Comparison of ENCODE assay signal across 8 cellular contexts in genomic region chr1:23867542-23867952, GRCh38. TPM values are rescaled to one million over a fixed set of nuclear protein-coding genes. Genes with fewer than 3 reads are reported as not detected.
DNase-seq lines count a peak whose midpoint lies in the region; ATAC-seq and TF ChIP-seq lines count a peak whose summit lies in the region.

No MANE protein-coding gene starts in this region.

- H3K4me1 Mint-ChIP-seq in activated CD8-positive, alpha-beta T cell treated with anti-CD3 and anti-CD28 coated beads for 36 hours (ENCODE audit: low read depth) = peaks cover 18% of the 10 kb centered on the region
- peaks cover 43% of the 10 kb centered on the region for H3K4me1 Mint-ChIP-seq in stimulated activated memory B cell treated with anti-CD40 and anti-IgM and Interleukin-4, amounts not matched to agents 10 μg/mL and 1 μg/mL and 100 μg/mL, for 72 hours

- POLR2A ChIA-PET in activated CD8-positive, alpha-beta T cell treated with anti-CD3 and anti-CD28 coated beads for 36 hours (lab: Charles Lee) = no interaction called here

- no peaks in the 10 kb centered on the region for H3K9me3 Mint-ChIP-seq in activated CD8-positive, alpha-beta T cell treated with anti-CD3 and anti-CD28 coated beads for 36 hours
- peaks cover 4% of the 10 kb centered on the region for H3K9me3 Mint-ChIP-seq in stimulated activated memory B cell treated with anti-CD40 and anti-IgM and Interleukin-4, amounts not matched to agents 10 μg/mL and 1 μg/mL and 100 μg/mL, for 72 hours

- intact Hi-C loops in activated CD8-positive, alpha-beta T cell treated with anti-CD3 and anti-CD28 coated beads for 36 hours (cut with micrococcal nuclease) = loop anchor here (5.0 kb wide), 1 partner anchor 65 kb away; the partner anchor contains the start of gene GALE

- CTCF ChIA-PET in activated CD8-positive, alpha-beta T cell treated with anti-CD3 and anti-CD28 coated beads for 36 hours (lab: Charles Lee) = interaction anchor here (0.9 to 4.1 kb wide), 5 partner anchors 10 to 96 kb away, joined by 3 to 33 read pairs (median 11); no protein-coding TSS in a partner anchor

- peaks cover 6% of the 10 kb centered on the region for H3K36me3 Mint-ChIP-seq in activated CD8-positive, alpha-beta T cell treated with anti-CD3 and anti-CD28 coated beads for 36 hours (ENCODE audit: low read depth)
- H3K36me3 Mint-ChIP-seq in stimulated activated memory B cell treated with anti-CD40 and anti-IgM and Interleukin-4, amounts not matched to agents 10 μg/mL and 1 μg/mL and 100 μg/mL, for 72 hours = peaks cover 7% of the 10 kb centered on the region

- no peak overlapping the region for H3K27ac Mint-ChIP-seq in activated CD8-positive, alpha-beta T cell treated with anti-CD3 and anti-CD28 coated beads for 36 hours
- H3K27ac Mint-ChIP-seq in stimulated activated memory B cell treated with anti-CD40 and anti-IgM and Interleukin-4, amounts not matched to agents 10 μg/mL and 1 μg/mL and 100 μg/mL, for 72 hours = peak overlapping the region; percentile 57

- H3K4me3 ChIP-seq in iPS-11a (ENCODE audit: low read depth, low read length) = peak overlapping the region; percentile 44

- ATAC-seq in GM18909 (IDR thresholded peaks at IDR 0.05; ENCODE audit: poor library complexity, unreplicated experiment) (peak; percentile 35), HG03025 (IDR thresholded peaks at IDR 0.05; ENCODE audit: low FRiP score, unreplicated experiment) (peak; percentile 29)
- ATAC-seq in activated CD8-positive, alpha-beta T cell treated with anti-CD3 and anti-CD28 coated beads for 36 hours = no peak
- no peak for ATAC-seq in stimulated activated memory B cell treated with anti-CD40 and anti-IgM and Interleukin-4, amounts not matched to agents 10 μg/mL and 1 μg/mL and 100 μg/mL, for 72 hours

- no peaks in the 10 kb centered on the region for H3K27me3 Mint-ChIP-seq in activated CD8-positive, alpha-beta T cell treated with anti-CD3 and anti-CD28 coated beads for 36 hours
- no peaks in the 10 kb centered on the region for H3K27me3 Mint-ChIP-seq in stimulated activated memory B cell treated with anti-CD40 and anti-IgM and Interleukin-4, amounts not matched to agents 10 μg/mL and 1 μg/mL and 100 μg/mL, for 72 hours

- no peak for TF ChIP-seq CTCF in activated CD8-positive, alpha-beta T cell treated with anti-CD3 and anti-CD28 coated beads for 36 hours (IDR thresholded peaks at IDR 0.05)

- peak overlapping the region; percentile 76 for H3K4me3 Mint-ChIP-seq in activated CD8-positive, alpha-beta T cell treated with anti-CD3 and anti-CD28 coated beads for 36 hours
- peak overlapping the region; percentile 83 for H3K4me3 Mint-ChIP-seq in stimulated activated memory B cell treated with anti-CD40 and anti-IgM and Interleukin-4, amounts not matched to agents 10 μg/mL and 1 μg/mL and 100 μg/mL, for 72 hours

- no peak for DNase-seq in activated CD8-positive, alpha-beta T cell treated with anti-CD3 and anti-CD28 coated beads for 36 hours
- DNase-seq in SW 1271 (lab: John Stamatoyannopoulos, UW) = no peak
- no peak for DNase-seq in NOMO-1 treated with dmso at 0.1 percent for 144 hours (lab: John Stamatoyannopoulos, UW; ENCODE audit: unreplicated experiment)
- DNase-seq in occipital lobe (lab: John Stamatoyannopoulos, UW) = no peak

RNA-seq across cellular contexts. Expression of gene FUCA1, which starts 0.5 kb away (rescaled TPM):
- 1 to 10 TPM; 4.6 to 4.8 TPM for total RNA-seq in activated CD8-positive, alpha-beta T cell treated with anti-CD3 and anti-CD28 coated beads for 36 hours
- total RNA-seq in occipital lobe = 19.0 TPM

RNA-seq across cellular contexts. Expression of gene HMGCL, which starts 42.3 kb away (rescaled TPM):
- total RNA-seq in activated CD8-positive, alpha-beta T cell treated with anti-CD3 and anti-CD28 coated beads for 36 hours = 10 to 100 TPM; 44.9 to 46.0 TPM
- total RNA-seq in occipital lobe = 13.7 TPM

RNA-seq across cellular contexts. Expression of gene CNR2, which starts 45.6 kb away (rescaled TPM):
- total RNA-seq in activated CD8-positive, alpha-beta T cell treated with anti-CD3 and anti-CD28 coated beads for 36 hours = under 1 TPM; 0.25 TPM
- total RNA-seq in occipital lobe = not detected

Comparison
In these comparisons a context has a peak if more than half of its experiments do, and no peak if none do; other contexts are left out.
1. ATAC-seq: peak in GM18909 (single experiment) and HG03025 (single experiment); none in activated CD8-positive, alpha-beta T cell treated with anti-CD3 and anti-CD28 coated beads for 36 hours (single experiment) and stimulated activated memory B cell treated with anti-CD40 and anti-IgM and Interleukin-4, amounts not matched to agents 10 μg/mL and 1 μg/mL and 100 μg/mL, for 72 hours (single experiment).